ENCODE assay signal across 8 cellular contexts in genomic region chr3:62529230-62529629, GRCh38.
DNase-seq lines count a peak whose midpoint lies in the region; ATAC-seq and TF ChIP-seq lines count a peak whose summit lies in the region.
"Had no signal": no experiment of that assay in that cellular context is flagged by ENCODE, and none has a peak within 500 bp of the region (broad histone marks: within the 10 kb centered on the region; RNA-seq: fewer than 3 reads in every experiment).

No MANE protein-coding gene starts in this region.

- no peak for ATAC-seq in HG03432 (IDR thresholded peaks at IDR 0.05; ENCODE audit: unreplicated experiment)

- H3K4me1 Mint-ChIP-seq in nephron progenitor cell = no peaks in the 10 kb centered on the region

- no peaks in the 10 kb centered on the region for H3K27me3 ChIP-seq in NT2/D1 (ENCODE audit: insufficient read depth, insufficient read length)

- H3K4me3 ChIP-seq in NT2/D1 (ENCODE audit: insufficient read length, low read depth) = no peak overlapping the region

- H3K27ac Mint-ChIP-seq in nephron progenitor cell = no peak overlapping the region

- peaks cover 24% of the 10 kb centered on the region for H3K27me3 Mint-ChIP-seq in nephron progenitor cell (ENCODE audit: low read depth, poor library complexity)

- DNase-seq in H4 (ENCODE audit: low spot score) (peak; percentile 8), NT2/D1 (ENCODE audit: low read depth, low spot score) (peak; percentile 63), dermis blood vessel endothelial cell (peak; percentile 56), nephron progenitor cell (peak; percentile 88), hepatic stellate cell (ENCODE audit: low spot score) (no peak), NCI-H345 (lab: John Stamatoyannopoulos, UW) (no peak)
- DNase-seq: activated T-cell treated with anti-CD3 and anti-CD28 coated beads, Interleukin-2, amount 50 U/mL, for 48 hours had no signal

- H3K9ac ChIP-seq in NT2/D1 (ENCODE audit: insufficient read length, low read depth) = no peak overlapping the region

- no peaks in the 10 kb centered on the region for H3K9me3 Mint-ChIP-seq in nephron progenitor cell

- no peaks in the 10 kb centered on the region for H3K9me3 ChIP-seq in NT2/D1 (ENCODE audit: insufficient read depth, low read length)

- H3K36me3 ChIP-seq in NT2/D1 (ENCODE audit: insufficient read depth, insufficient read length, low read length) = no peaks in the 10 kb centered on the region

- H3K36me3 Mint-ChIP-seq in nephron progenitor cell (ENCODE audit: low read depth) = no peaks in the 10 kb centered on the region

- TF ChIP-seq CTCF in nephron progenitor cell (IDR thresholded peaks at IDR 0.05) = no peak

- H3K4me1 ChIP-seq in NT2/D1 (ENCODE audit: insufficient read depth, insufficient read length) = no peaks in the 10 kb centered on the region

- no peak overlapping the region for H3K4me3 Mint-ChIP-seq in nephron progenitor cell

Comparison
In these comparisons a context has a peak if more than half of its experiments do, and no peak if none do; other contexts are left out.
1. DNase-seq: peak in H4 (single experiment), NT2/D1 (single experiment), dermis blood vessel endothelial cell (single experiment) and nephron progenitor cell (single experiment); none in hepatic stellate cell (single experiment) and NCI-H345 (single experiment).